Comparison of ENCODE assay signal across 8 cellular contexts in the genomic region with DNA sequence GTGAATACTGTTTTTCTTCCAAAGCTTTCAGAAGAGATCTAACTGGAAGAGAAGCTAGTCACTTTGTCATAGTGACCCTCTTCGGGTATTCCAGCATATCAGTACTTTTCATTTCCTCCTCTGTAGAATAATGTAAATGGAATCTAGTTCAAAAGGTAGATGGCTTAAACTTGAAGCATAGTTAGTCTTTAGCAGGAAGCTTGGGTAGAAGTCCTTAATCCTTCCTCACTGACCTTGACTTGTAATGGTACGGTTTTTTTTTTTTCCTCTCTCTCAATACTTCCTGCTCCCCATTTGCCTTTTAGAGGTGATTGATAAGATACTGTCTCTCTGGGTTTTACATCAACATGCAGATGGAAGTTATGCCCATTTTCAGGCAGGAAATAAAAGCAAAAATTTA. TPM values are rescaled to one million over a fixed set of nuclear protein-coding genes. Genes with fewer than 3 reads are reported as not detected.
A peak's percentile ranks its signal among the peaks of the same experiment; 100 is the strongest.
DNase-seq lines count a peak whose midpoint lies in the region; ATAC-seq and TF ChIP-seq lines count a peak whose summit lies in the region.
"Had no signal": no experiment of that assay in that cellular context is flagged by ENCODE, and none has a peak within 500 bp of the region (broad histone marks: within the 10 kb centered on the region; RNA-seq: fewer than 3 reads in every experiment).

No MANE protein-coding gene starts in this region.

- BruUV-seq in HCT116 (replicated peaks; lab: Mats Ljungman, UMichigan): TSS peak; percentile 52

- H3K4me3 ChIP-seq in HCT116 (replicated peaks in 1 of 2; ENCODE audit: low read depth in 1 of 2, low read length in 2 of 2) (no peak overlapping the region; a peak in 2 of 4 replicates), fibroblast of mammary gland (ENCODE audit: control insufficient read depth, low read depth, low read length) (peak overlapping the region; percentile 93), skin epidermis (peak overlapping the region in 4 of 7 experiments; percentile 62 to 98 (median 88))

- RAD21 ChIA-PET in HCT116 (lab: Charles Lee; ENCODE audit: low non-redundant PET in 1 of 2, low total read pairs in 2 of 2, uncharacterized antibody in 2 of 2, unreplicated experiment in 2 of 2): no interaction called here

- no peaks in the 10 kb centered on the region for H3K27me3 ChIP-seq in HCT116 (ENCODE audit: insufficient read depth, low read length)

- no peaks in the 10 kb centered on the region for H3K27me3 Mint-ChIP-seq in T-helper 17 cell

- H3K27ac Mint-ChIP-seq in T-helper 17 cell: peak overlapping the region; percentile 92

- TF ChIP-seq CTCF in HCT116 (IDR thresholded peaks at IDR 0.05 in 2 of 3, conservative IDR thresholded peaks at IDR 0.05 in 1 of 3; ENCODE audit: borderline replicate concordance in 1 of 3, insufficient read depth in 1 of 3, low read depth in 2 of 3, low read length in 2 of 3): no peak
- TF ChIP-seq CTCF in fibroblast of mammary gland (conservative IDR thresholded peaks at IDR 0.05; ENCODE audit: control insufficient read depth, insufficient read depth, low read depth, low read length): no peak

- H2AFZ ChIP-seq in HCT116 (ENCODE audit: low read depth, low read length, poor library complexity, severe bottlenecking): no peak overlapping the region

- H3K4me1 Mint-ChIP-seq in T-helper 17 cell: peaks cover 41% of the 10 kb centered on the region

- CTCF ChIA-PET in HCT116 (lab: Charles Lee): interaction anchor here (1.2 kb wide), 1 partner anchor 81 kb away, joined by 4 read pairs; no protein-coding TSS in a partner anchor

- DNase-seq in HCT116 (ENCODE audit: low read depth, low spot score) (no peak), T-helper 17 cell (no peak), fibroblast of mammary gland (ENCODE audit: low read depth) (no peak), retina (no peak)
- DNase-seq: NCI-H1436 treated with DMSO at 0.1 percent for 48 hours had no signal

- no peaks in the 10 kb centered on the region for H3K36me3 Mint-ChIP-seq in T-helper 17 cell (ENCODE audit: low read depth)

- ATAC-seq in HCT116 (no peak), T-helper 17 cell (no peak), HG02588 (IDR thresholded peaks at IDR 0.05; ENCODE audit: unreplicated experiment) (no peak), GM21381 (IDR thresholded peaks at IDR 0.05; ENCODE audit: unreplicated experiment) (no peak)

- H3K36me3 ChIP-seq in HCT116 (ENCODE audit: control insufficient read depth in 1 of 2, insufficient read depth in 2 of 2, low read length in 2 of 2): no peaks in the 10 kb centered on the region

- H3K4me1 ChIP-seq in HCT116 (ENCODE audit: control insufficient read depth in 1 of 2, insufficient read depth in 2 of 2, low read length in 2 of 2): peaks cover 8 to 16% of the 10 kb centered on the region in 2 experiments; a peak in 3 of 4 replicates

- no peak for TF ChIP-seq POLR2A in HCT116 (IDR thresholded peaks at IDR 0.05; ENCODE audit: borderline replicate concordance, extremely low read depth, insufficient read depth, insufficient read length)

- H3K79me2 ChIP-seq in HCT116 (ENCODE audit: insufficient read depth, low read length): peaks cover 64% of the 10 kb centered on the region

- H3K27ac ChIP-seq in HCT116 (ENCODE audit: low read depth, low read length) (no peak overlapping the region), skin epidermis (peak overlapping the region in 8 of 21 experiments; percentile 5 to 98 (median 94))

- no peak for TF ChIP-seq RAD21 in HCT116 (IDR thresholded peaks at IDR 0.05; ENCODE audit: low read depth)

- intact Hi-C loops in HCT116 (cut with micrococcal nuclease): no loop called here

- peaks cover 9% of the 10 kb centered on the region; the same call in 1 of the 2 replicates for H4K20me1 ChIP-seq in HCT116 (ENCODE audit: insufficient read depth)

- no peaks in the 10 kb centered on the region; the same call in 1 of the 2 replicates for H3K9me2 ChIP-seq in HCT116 (ENCODE audit: insufficient read depth)

- H3K9ac ChIP-seq in HCT116 (ENCODE audit: low read length): no peak overlapping the region

- peak overlapping the region; percentile 91 for H3K4me3 Mint-ChIP-seq in T-helper 17 cell

- peak overlapping the region; percentile 74; the same call in 1 of the 2 replicates for H3K4me2 ChIP-seq in HCT116 (ENCODE audit: low read length)

- POLR2A ChIA-PET in HCT116 (lab: Charles Lee): no interaction called here

- H3K9me3 ChIP-seq in HCT116 (ENCODE audit: control insufficient read depth in 1 of 2, insufficient read depth in 1 of 2, low read depth in 1 of 2, low read length in 2 of 2) (no peaks in the 10 kb centered on the region), T-helper 17 cell (ENCODE audit: control insufficient read depth, low read length, poor library complexity, severe bottlenecking) (no peaks in the 10 kb centered on the region)

TF ChIP-seq in HCT116, 20 proteins besides CTCF, POLR2A, EP300 and RAD21:
- no peak for TF ChIP-seq SP1 (IDR thresholded peaks at IDR 0.05; ENCODE audit: low read depth)
- no peak for TF ChIP-seq EGR1 (IDR thresholded peaks at IDR 0.05; ENCODE audit: low read depth)
- TF ChIP-seq ELF1 (IDR thresholded peaks at IDR 0.05; ENCODE audit: borderline replicate concordance, low read depth): no peak
- no peak for TF ChIP-seq JUND (IDR thresholded peaks at IDR 0.05)
- TF ChIP-seq ZFX (IDR thresholded peaks at IDR 0.05): no peak
- TF ChIP-seq CEBPB (IDR thresholded peaks at IDR 0.05; ENCODE audit: low read depth): no peak
- no peak for TF ChIP-seq SIN3A (IDR thresholded peaks at IDR 0.05; ENCODE audit: low read depth)
- TF ChIP-seq, protein P1, sequence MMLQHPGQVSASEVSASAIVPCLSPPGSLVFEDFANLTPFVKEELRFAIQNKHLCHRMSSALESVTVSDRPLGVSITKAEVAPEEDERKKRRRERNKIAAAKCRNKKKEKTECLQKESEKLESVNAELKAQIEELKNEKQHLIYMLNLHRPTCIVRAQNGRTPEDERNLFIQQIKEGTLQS (IDR thresholded peaks at IDR 0.05): no peak

RNA-seq across cellular contexts. Expression of gene FBXO34, which starts 1.7 kb away (rescaled TPM):
- total RNA-seq in HCT116 (2021; ENCODE audit: unreplicated experiment) (26.9 TPM), T-helper 17 cell (10 to 100 TPM; 20.5 to 27.8 TPM)
- polyA plus RNA-seq in HCT116 (2012): 14.6 and 16.3 TPM in 2 replicates

Comparison
In these comparisons a context has a peak if more than half of its experiments do, and no peak if none do; other contexts are left out.
1. H3K4me3 ChIP-seq: peak in fibroblast of mammary gland (single experiment) and skin epidermis (4 of 7); none in HCT116 (0 of 2).